In genomic region chr1:43853161-43853921, GRCh38 we compare ENCODE assay signal across 9 cellular contexts.
DNase-seq lines count a peak whose midpoint lies in the region; ATAC-seq, FAIRE-seq and TF ChIP-seq lines count a peak whose summit lies in the region.
"Had no signal": no experiment of that assay in that cellular context is flagged by ENCODE, and none has a peak within 500 bp of the region (broad histone marks: within the 10 kb centered on the region; RNA-seq: fewer than 3 reads in every experiment).

No MANE protein-coding gene starts in this region.

- no peak for TF ChIP-seq CTCF in CD8-positive, alpha-beta T cell (IDR thresholded peaks at IDR 0.05)
- TF ChIP-seq CTCF in GM23338 (conservative IDR thresholded peaks at IDR 0.05; ENCODE audit: low read depth in 2 of 2): peak in 1 of 2 experiments; percentile 10; a peak in 1 of 4 replicates
- TF ChIP-seq CTCF in GM12878 (IDR thresholded peaks at IDR 0.05 in 2 of 3, conservative IDR thresholded peaks at IDR 0.05 in 1 of 3; ENCODE audit: control insufficient read depth in 2 of 3, extremely low read depth in 1 of 3, insufficient read depth in 1 of 3, low read depth in 3 of 3, low read length in 3 of 3): no peak
- no peak for TF ChIP-seq CTCF in neutrophil (IDR thresholded peaks at IDR 0.05)

- SMC1A ChIA-PET in GM12878 (lab: Charles Lee; ENCODE audit: uncharacterized antibody, unreplicated experiment): interaction anchor here (0.8 to 2.8 kb wide), 14 partner anchors 9 to 90 kb away, joined by 3 to 19 read pairs (median 7); no protein-coding TSS in a partner anchor

- TF ChIP-seq EP300 in GM12878 (IDR thresholded peaks at IDR 0.05; ENCODE audit: borderline replicate concordance in 1 of 2, control insufficient read depth in 1 of 2, low read depth in 2 of 2, low read length in 2 of 2): no peak

- H3K27ac Mint-ChIP-seq in CD8-positive, alpha-beta T cell: peak overlapping the region; percentile 18
- no peak overlapping the region for H3K27ac Mint-ChIP-seq in GM23338

- peaks cover 18% of the 10 kb centered on the region for H3K4me1 Mint-ChIP-seq in CD8-positive, alpha-beta T cell (ENCODE audit: low read depth)
- peaks cover 12% of the 10 kb centered on the region for H3K4me1 Mint-ChIP-seq in GM23338

- no TSS peak for BruUV-seq in GM12878 (replicated peaks; lab: Mats Ljungman, UMichigan)

- H3K4me1 ChIP-seq in CD8-positive, alpha-beta T cell (ENCODE audit: insufficient read depth, low read length): peaks cover 10% of the 10 kb centered on the region
- H3K4me1 ChIP-seq in GM23338 (ENCODE audit: insufficient read depth) (peaks cover 5% of the 10 kb centered on the region; the same call in 1 of the 2 replicates), GM12878 (ENCODE audit: control insufficient read depth, insufficient read depth, low read length) (peaks cover 13% of the 10 kb centered on the region), neutrophil (ENCODE audit: control insufficient read depth in 1 of 2, insufficient read depth in 1 of 2, low read depth in 1 of 2, low read length in 1 of 2) (peaks cover 11 to 20% of the 10 kb centered on the region in 2 experiments)

- FAIRE-seq in GM12878 (lab: Jason Lieb, UNC): peak; percentile 87

- H3K9ac ChIP-seq in GM12878 (ENCODE audit: control insufficient read depth, insufficient read depth, low read length): peak overlapping the region; percentile 25; the same call in 1 of the 2 replicates

- 29% methylated on average over 7 of the region's 7 CpGs for WGBS in GM12878 (ENCODE audit: insufficient coverage, insufficient replicate concordance, low lambda C conversion rate, missing lambda C conversion rate)

- DNase-seq in CD8-positive, alpha-beta T cell: peak in 4 of 7 experiments; percentile 6 to 70 (median 39)
- DNase-seq in GM23338 (ENCODE audit: low spot score) (no peak), NCI-H460 (ENCODE audit: extremely low read depth, low read depth) (peak; percentile 77), GM12878 (ENCODE audit: low read depth, low spot score) (peak; percentile 87), C1 segment of cervical spinal cord (lab: John Stamatoyannopoulos, UW) (no peak)

- intact Hi-C loops in CD8-positive, alpha-beta T cell (cut with DNase I, micrococcal nuclease): no loop called here
- intact Hi-C loops in GM12878 (cut with micrococcal nuclease; ENCODE audit: unreplicated experiment): no loop called here

- no peaks in the 10 kb centered on the region for H3K9me3 ChIP-seq in CD8-positive, alpha-beta T cell (ENCODE audit: low read length)
- H3K9me3 ChIP-seq in GM12878 (replicated peaks; ENCODE audit: control insufficient read depth, insufficient read depth, low read length): no peaks in the 10 kb centered on the region
- no peaks in the 10 kb centered on the region for H3K9me3 ChIP-seq in neutrophil

- RAD21 ChIA-PET in GM12878 (lab: Charles Lee; ENCODE audit: unreplicated experiment): interaction anchor here (0.7 to 3.0 kb wide), 5 partner anchors 15 to 135 kb away, joined by 3 to 24 read pairs (median 12); no protein-coding TSS in a partner anchor

- H3K4me2 ChIP-seq in GM23338 (no peak overlapping the region), GM12878 (ENCODE audit: control insufficient read depth, insufficient read depth) (peak overlapping the region; percentile 42; the same call in 1 of the 2 replicates)

- no peak overlapping the region for H3K4me3 ChIP-seq in CD8-positive, alpha-beta T cell (ENCODE audit: low read depth, low read length)
- H3K4me3 ChIP-seq in GM23338: no peak overlapping the region
- peak overlapping the region; percentile 26; the same call in 1 of the 2 replicates for H3K4me3 ChIP-seq in GM12878
- no peak overlapping the region for H3K4me3 ChIP-seq in neutrophil (ENCODE audit: low read depth in 1 of 2, low read length in 1 of 2)
- H3K4me3 ChIP-seq: cardiac muscle cell had no signal

- peaks cover 4% of the 10 kb centered on the region for H3K36me3 ChIP-seq in CD8-positive, alpha-beta T cell (ENCODE audit: insufficient read depth, low read length)
- H3K36me3 ChIP-seq in GM23338 (ENCODE audit: insufficient read depth): no peaks in the 10 kb centered on the region
- H3K36me3 ChIP-seq in GM12878 (ENCODE audit: control insufficient read depth in 2 of 2, insufficient read depth in 2 of 2, low read length in 1 of 2): no peaks in the 10 kb centered on the region
- no peaks in the 10 kb centered on the region for H3K36me3 ChIP-seq in neutrophil
- H3K36me3 ChIP-seq: cardiac muscle cell had no signal

- ATAC-seq in CD8-positive, alpha-beta T cell: no peak
- ATAC-seq in GM23338 (peak; percentile 35; the same call in 1 of the 3 replicates), GM12878 (peak; percentile 92), HG03469 (IDR thresholded peaks at IDR 0.05; ENCODE audit: unreplicated experiment) (no peak), GM21737 (IDR thresholded peaks at IDR 0.05; ENCODE audit: unreplicated experiment) (no peak)

- CTCF ChIA-PET in CD8-positive, alpha-beta T cell (lab: Charles Lee): interaction anchor here (1.1 kb wide), 1 partner anchor 11 kb away, joined by 4 read pairs; no protein-coding TSS in a partner anchor
- CTCF ChIA-PET in GM12878 (lab: Yijun Ruan, JAX): interaction anchor here (0.9 to 2.7 kb wide), 5 partner anchors 8 to 89 kb away, joined by 3 to 29 read pairs (median 5); partner anchors contain the start of gene ARTN

- in situ Hi-C loops in GM12878 (cut with MboI): no loop called here

- no peaks in the 10 kb centered on the region for H3K9me2 ChIP-seq in GM23338 (ENCODE audit: insufficient read depth)

- H4K20me1 ChIP-seq in GM23338 (replicated peaks; ENCODE audit: insufficient read depth) (no peaks in the 10 kb centered on the region), GM12878 (ENCODE audit: control insufficient read depth, insufficient read depth) (no peaks in the 10 kb centered on the region)

- POLR2A ChIA-PET in CD8-positive, alpha-beta T cell (lab: Charles Lee): no interaction called here
- POLR2A ChIA-PET in GM12878 (lab: Charles Lee): interaction anchor here (0.6 to 1.4 kb wide), 5 partner anchors 10 to 178 kb away, joined by 3 to 5 read pairs (median 3); partner anchors contain the start of gene SLC6A9

- no peaks in the 10 kb centered on the region for H3K27me3 ChIP-seq in CD8-positive, alpha-beta T cell (ENCODE audit: insufficient read depth, low read length)
- no peaks in the 10 kb centered on the region for H3K27me3 ChIP-seq in GM23338 (ENCODE audit: insufficient read depth)
- H3K27me3 ChIP-seq in GM12878 (replicated peaks in 1 of 2; ENCODE audit: control insufficient read depth in 2 of 2, insufficient read depth in 2 of 2, low read length in 1 of 2): no peaks in the 10 kb centered on the region
- no peaks in the 10 kb centered on the region for H3K27me3 ChIP-seq in neutrophil
- H3K27me3 ChIP-seq: cardiac muscle cell had no signal

- H3K9me3 Mint-ChIP-seq in CD8-positive, alpha-beta T cell: no peaks in the 10 kb centered on the region
- no peaks in the 10 kb centered on the region for H3K9me3 Mint-ChIP-seq in GM23338

- no peak overlapping the region for H2AFZ ChIP-seq in GM23338
- peak overlapping the region; percentile 75 for H2AFZ ChIP-seq in GM12878 (ENCODE audit: control insufficient read depth, low read depth, low read length)

- no peaks in the 10 kb centered on the region for H3K27me3 Mint-ChIP-seq in CD8-positive, alpha-beta T cell (ENCODE audit: low read depth)
- H3K27me3 Mint-ChIP-seq in GM23338 (ENCODE audit: insufficient read depth, low read depth, poor library complexity): peaks cover 5% of the 10 kb centered on the region

- TF ChIP-seq RAD21 in GM12878 (IDR thresholded peaks at IDR 0.05; ENCODE audit: insufficient read depth, low read depth, low read length): no peak

- no peak overlapping the region for H3K4me3 Mint-ChIP-seq in CD8-positive, alpha-beta T cell
- no peak overlapping the region for H3K4me3 Mint-ChIP-seq in GM23338

- H3K36me3 Mint-ChIP-seq in CD8-positive, alpha-beta T cell: peaks cover 18% of the 10 kb centered on the region
- H3K36me3 Mint-ChIP-seq in GM23338 (ENCODE audit: low read depth): no peaks in the 10 kb centered on the region

- H3K27ac ChIP-seq in CD8-positive, alpha-beta T cell (ENCODE audit: low read depth, low read length): no peak overlapping the region
- H3K27ac ChIP-seq in GM23338 (ENCODE audit: low read depth) (no peak overlapping the region), GM12878 (ENCODE audit: control insufficient read depth, insufficient read depth) (peak overlapping the region; percentile 67), neutrophil (peak overlapping the region; percentile 66)
- H3K27ac ChIP-seq: cardiac muscle cell had no signal

- no peaks in the 10 kb centered on the region for H3F3A ChIP-seq in GM23338 (replicated peaks; ENCODE audit: low read depth)

- no peaks in the 10 kb centered on the region for H3K79me2 ChIP-seq in GM23338 (replicated peaks; ENCODE audit: insufficient read depth)
- no peaks in the 10 kb centered on the region for H3K79me2 ChIP-seq in GM12878 (ENCODE audit: control insufficient read depth, insufficient read depth, low read length)

- TF ChIP-seq POLR2A in GM12878 (IDR thresholded peaks at IDR 0.05; ENCODE audit: low read depth, low read length): no peak

TF ChIP-seq in GM12878, 131 proteins besides CTCF, POLR2A, EP300 and RAD21:
- TF ChIP-seq ZNF207 (IDR thresholded peaks at IDR 0.05; ENCODE audit: borderline replicate concordance) (no peak), RUNX3 (IDR thresholded peaks at IDR 0.05; ENCODE audit: low read length) (peak; percentile 65), ETV6 (conservative IDR thresholded peaks at IDR 0.05 in 1 of 2, IDR thresholded peaks at IDR 0.05 in 1 of 2; ENCODE audit: borderline replicate concordance in 1 of 2, low read depth in 1 of 2) (peak in 1 of 2 experiments; percentile 14; a peak in 1 of 4 replicates), BCL11A (IDR thresholded peaks at IDR 0.05; ENCODE audit: low read depth, low read length) (0 out of 2 replicates have a peak, but pooled peaks have one; percentile 18), IKZF1 (conservative IDR thresholded peaks at IDR 0.05) (0 out of 2 replicates have a peak, but pooled peaks have one; percentile 22), PKNOX1 (IDR thresholded peaks at IDR 0.05) (no peak), MTA2 (IDR thresholded peaks at IDR 0.05; ENCODE audit: low read depth) (0 out of 2 replicates have a peak, but pooled peaks have one; percentile 33)
TF ChIP-seq in GM12878: peak in this region for 5.

Comparison
In these comparisons a context has a peak if more than half of its experiments do, and no peak if none do; other contexts are left out.
1. ATAC-seq: peak in GM23338 (single experiment) and GM12878 (single experiment); none in CD8-positive, alpha-beta T cell (single experiment), HG03469 (single experiment) and GM21737 (single experiment).
2. DNase-seq: peak in CD8-positive, alpha-beta T cell (4 of 7), NCI-H460 (single experiment) and GM12878 (single experiment); none in GM23338 (single experiment) and C1 segment of cervical spinal cord (0 of 14).
3. H3K27ac ChIP-seq: peak in GM12878 (single experiment) and neutrophil (single experiment); none in CD8-positive, alpha-beta T cell (single experiment) and GM23338 (single experiment).